Comparison of ENCODE assay signal across 16 cellular contexts in the genomic region with DNA sequence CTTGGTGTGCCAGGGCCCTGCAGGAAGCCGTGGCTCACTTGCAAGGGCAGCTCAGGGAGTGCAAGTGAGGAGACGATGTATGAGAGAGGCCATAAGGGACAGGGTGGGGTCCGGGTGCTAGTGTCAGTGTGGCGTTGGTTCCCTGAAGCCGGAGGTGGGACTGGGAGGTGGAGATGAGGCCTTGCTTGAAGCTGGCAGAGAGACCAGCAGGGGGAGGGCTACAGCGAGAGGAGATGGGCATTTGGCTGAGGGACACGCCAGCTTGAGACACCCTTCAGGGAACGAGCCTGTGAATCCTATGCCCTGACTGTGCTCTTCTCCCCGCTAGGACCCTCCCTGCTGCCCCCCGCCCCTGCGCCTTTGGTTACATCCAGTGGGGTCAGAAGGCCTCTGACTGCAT.
DNase-seq lines count a peak whose midpoint lies in the region; ATAC-seq and TF ChIP-seq lines count a peak whose summit lies in the region.
"Had no signal": no experiment of that assay in that cellular context is flagged by ENCODE, and none has a peak within 500 bp of the region (broad histone marks: within the 10 kb centered on the region; RNA-seq: fewer than 3 reads in every experiment).

No MANE protein-coding gene starts in this region.

- H3K56ac ChIP-seq in H9 (ENCODE audit: insufficient read length, low read depth, low read length) = no peak overlapping the region

- H3K23ac ChIP-seq in H9 (ENCODE audit: insufficient read length, low read depth, low read length) = no peak overlapping the region

- H4K20me1 ChIP-seq in H9 (ENCODE audit: control insufficient read depth, insufficient read depth, insufficient read length) = peaks cover 3% of the 10 kb centered on the region

- no peaks in the 10 kb centered on the region for H3K4me1 ChIP-seq in H9 (ENCODE audit: insufficient read depth, low read length)
- H3K4me1 ChIP-seq: Caco-2 had no signal

- H3K27ac ChIP-seq in H9 (ENCODE audit: insufficient read length, low read depth, low read length) = no peak overlapping the region
- H3K27ac ChIP-seq: RWPE1 had no signal

- CTCF ChIA-PET in WTC11 (lab: Charles Lee) = no interaction called here

- H2BK120ac ChIP-seq in H9 (ENCODE audit: low read depth, low read length, poor library complexity, severe bottlenecking) = no peak overlapping the region

- POLR2A ChIA-PET in WTC11 (lab: Charles Lee) = no interaction called here

- H3K9ac ChIP-seq in H9 (ENCODE audit: extremely low read depth, insufficient read length, low read length) = no peak overlapping the region

- TF ChIP-seq CTCF in H9 (conservative IDR thresholded peaks at IDR 0.05) = peak; percentile 57
- no peak for TF ChIP-seq CTCF in WTC11 (IDR thresholded peaks at IDR 0.05)
- TF ChIP-seq CTCF in neural crest cell (conservative IDR thresholded peaks at IDR 0.05) = no peak

- H4K5ac ChIP-seq in H9 (ENCODE audit: insufficient read length, low read depth, low read length) = no peak overlapping the region

- H3K4me2 ChIP-seq in H9 (ENCODE audit: insufficient read depth, insufficient read length, low read length) = no peak overlapping the region

- no CpG with 5 or more reads among the region's 11 CpGs for WGBS in H9 (ENCODE audit: extremely low coverage, insufficient read length, low lambda C conversion rate)

- no peak overlapping the region for H4K8ac ChIP-seq in H9 (replicated peaks; ENCODE audit: insufficient read length, low read depth, low read length)

- no peaks in the 10 kb centered on the region for H3K36me3 Mint-ChIP-seq in H9 (ENCODE audit: insufficient read depth in 1 of 3, low read depth in 3 of 3)
- peaks cover 54% of the 10 kb centered on the region for H3K36me3 Mint-ChIP-seq in WTC11
- H3K36me3 Mint-ChIP-seq in neural crest cell (ENCODE audit: low read depth) = no peaks in the 10 kb centered on the region
- H3K36me3 Mint-ChIP-seq: CD4-positive, CD25-positive, alpha-beta regulatory T cell had no signal

- H3K27me3 Mint-ChIP-seq in H9 (ENCODE audit: low read depth) (no peaks in the 10 kb centered on the region), WTC11 (ENCODE audit: low read depth) (peaks cover 6% of the 10 kb centered on the region), neural crest cell (ENCODE audit: low read depth) (no peaks in the 10 kb centered on the region)
- H3K27me3 Mint-ChIP-seq: CD4-positive, CD25-positive, alpha-beta regulatory T cell had no signal

- no peaks in the 10 kb centered on the region for H3K79me2 ChIP-seq in H9 (ENCODE audit: insufficient read depth, low read length)

- H3K23me2 ChIP-seq in H9 (ENCODE audit: insufficient read length, low read depth, low read length, poor library complexity, severe bottlenecking) = no peaks in the 10 kb centered on the region

- no peak overlapping the region for H2BK5ac ChIP-seq in H9 (ENCODE audit: insufficient read length, low read length)

- no peaks in the 10 kb centered on the region for H3K27me3 ChIP-seq in H9 (ENCODE audit: insufficient read depth, low read length)

- no peak overlapping the region for H2BK12ac ChIP-seq in H9 (ENCODE audit: insufficient read length, low read depth, low read length)

- no peaks in the 10 kb centered on the region for H3K79me1 ChIP-seq in H9 (ENCODE audit: insufficient read depth, low read depth, low read length, poor library complexity, severe bottlenecking)

- H3K27ac Mint-ChIP-seq in H9 (peak overlapping the region in 1 of 3 experiments; percentile 39; a peak in 2 of 7 replicates), WTC11 (no peak overlapping the region), neural crest cell (ENCODE audit: unreplicated experiment) (peak overlapping the region; percentile 43)
- H3K27ac Mint-ChIP-seq: CD4-positive, CD25-positive, alpha-beta regulatory T cell had no signal

- DNase-seq in ELF-1 (ENCODE audit: low read depth, low spot score) (peak; percentile 32), H9 (peak; percentile 72), WTC11 (ENCODE audit: low spot score) (no peak), neural crest cell (ENCODE audit: low read depth, low spot score) (no peak)
- DNase-seq in activated T-cell treated with anti-CD3 and anti-CD28 coated beads, Interleukin-2, amount 50 U/mL, for 48 hours = no peak
- DNase-seq: Caco-2; CD4-positive, CD25-positive, alpha-beta regulatory T cell; DMS53; IMR-90; Kasumi-1; NCI-H187; NCI-H345; PC-3 had no signal

- no peak overlapping the region for H2AFZ ChIP-seq in H9 (ENCODE audit: low read length)

- H3K18ac ChIP-seq in H9 (ENCODE audit: insufficient read length, low read depth, low read length) = no peak overlapping the region

- H3K4me3 Mint-ChIP-seq in H9 (no peak overlapping the region), WTC11 (no peak overlapping the region), neural crest cell (no peak overlapping the region)
- H3K4me3 Mint-ChIP-seq: CD4-positive, CD25-positive, alpha-beta regulatory T cell had no signal

- no peak overlapping the region for H2BK20ac ChIP-seq in H9 (ENCODE audit: low read depth, low read length, poor library complexity, severe bottlenecking)

- H4K91ac ChIP-seq in H9 (ENCODE audit: insufficient read length, low read depth, low read length) = no peak overlapping the region

- H3K4me1 Mint-ChIP-seq in H9 (0 out of 4 replicates have a peak, but pooled peaks cover 2% of the 10 kb centered on the region in 2 experiments), WTC11 (no peaks in the 10 kb centered on the region), neural crest cell (no peaks in the 10 kb centered on the region)
- H3K4me1 Mint-ChIP-seq: CD4-positive, CD25-positive, alpha-beta regulatory T cell had no signal

- H2BK15ac ChIP-seq in H9 (ENCODE audit: low read depth, low read length) = no peak overlapping the region

- H3K9me3 Mint-ChIP-seq in H9 (no peaks in the 10 kb centered on the region), WTC11 (peaks cover 55% of the 10 kb centered on the region), neural crest cell (no peaks in the 10 kb centered on the region)

- H3T11ph ChIP-seq in H9 (ENCODE audit: low read length) = no peak overlapping the region

- ATAC-seq in WTC11 (peak; percentile 41; the same call in 1 of the 2 replicates), HG03095 (IDR thresholded peaks at IDR 0.05; ENCODE audit: unreplicated experiment) (no peak), HG03135 (IDR thresholded peaks at IDR 0.05; ENCODE audit: unreplicated experiment) (no peak)
- ATAC-seq: PC-3 had no signal

- no peaks in the 10 kb centered on the region for H3K9me3 ChIP-seq in H9 (ENCODE audit: control insufficient read depth, low read depth, low read length)
- H3K9me3 ChIP-seq: Caco-2 had no signal

- no peak overlapping the region for H3K4ac ChIP-seq in H9 (ENCODE audit: low read depth, low read length)

- H3K14ac ChIP-seq in H9 (ENCODE audit: insufficient read depth, low read length) = no peak overlapping the region

- no peak overlapping the region for H2AK5ac ChIP-seq in H9 (ENCODE audit: insufficient read length, low read length)

TF ChIP-seq in WTC11, 78 proteins besides CTCF, POLR2A, EP300 and RAD21 (continues in another document):
- TF ChIP-seq CBFB (CRISPR knock-in tag; IDR thresholded peaks at IDR 0.05; ENCODE audit: low read depth) (no peak), AR (CRISPR knock-in tag; IDR thresholded peaks at IDR 0.05) (no peak), ZNF416 (CRISPR knock-in tag; IDR thresholded peaks at IDR 0.05) (no peak), ZMAT4 (CRISPR knock-in tag; IDR thresholded peaks at IDR 0.05) (no peak), TEAD1 (CRISPR knock-in tag; IDR thresholded peaks at IDR 0.05) (no peak), SOX15 (CRISPR knock-in tag; IDR thresholded peaks at IDR 0.05) (no peak), NR3C1 (CRISPR knock-in tag; conservative IDR thresholded peaks at IDR 0.05; ENCODE audit: low read depth) (no peak), SMAD4 (CRISPR knock-in tag; IDR thresholded peaks at IDR 0.05) (no peak)

Comparison
In these comparisons a context has a peak if more than half of its experiments do, and no peak if none do; other contexts are left out.
1. DNase-seq: peak in ELF-1 (single experiment) and H9 (single experiment); none in WTC11 (single experiment), neural crest cell (single experiment) and activated T-cell treated with anti-CD3 and anti-CD28 coated beads, Interleukin-2, amount 50 U/mL, for 48 hours (0 of 2).